Comparison of ENCODE assay signal across 15 cellular contexts in genomic region chr6:88135578-88136114, GRCh38.
A peak's percentile ranks its signal among the peaks of the same experiment; 100 is the strongest.
DNase-seq lines count a peak whose midpoint lies in the region; ATAC-seq and FAIRE-seq lines count a peak whose summit lies in the region.
"Had no signal": no experiment of that assay in that cellular context is flagged by ENCODE, and none has a peak within 500 bp of the region (broad histone marks: within the 10 kb centered on the region; RNA-seq: fewer than 3 reads in every experiment).

No MANE protein-coding gene starts in this region.

- peak overlapping the region; percentile 56 for H3K27ac ChIP-seq in stomach smooth muscle (ENCODE audit: low read length)
- H3K27ac ChIP-seq: neutrophil, uterus had no signal

- peak; percentile 36 for ATAC-seq in stimulated activated naive CD8-positive, alpha-beta T cell treated with anti-CD3 and anti-CD28 coated beads, Interleukin-15, Interleukin-2, amounts not matched to agents 100 U/mL and 50 U/mL, for 24 hours
- ATAC-seq in stimulated activated naive CD8-positive, alpha-beta T cell treated with anti-CD3 and anti-CD28 coated beads, Interleukin-15, amount 100 ng/mL, for 72 hours: no peak
- ATAC-seq in HG02642 (IDR thresholded peaks at IDR 0.05; ENCODE audit: poor library complexity, unreplicated experiment): peak; percentile 76
- peak; percentile 55 for ATAC-seq in HG03457 (IDR thresholded peaks at IDR 0.05; ENCODE audit: unreplicated experiment)

- no peaks in the 10 kb centered on the region for H3K9me3 ChIP-seq in stomach smooth muscle (ENCODE audit: control insufficient read depth in 2 of 2, low read length in 2 of 2)
- H3K9me3 ChIP-seq: neutrophil, uterus had no signal

- H3K27ac Mint-ChIP-seq in stimulated activated naive CD8-positive, alpha-beta T cell treated with anti-CD3 and anti-CD28 coated beads, Interleukin-15, amount 100 ng/mL, for 72 hours: no peak overlapping the region
- H3K27ac Mint-ChIP-seq: immature natural killer cell had no signal

- H3K4me3 Mint-ChIP-seq in stimulated activated naive CD8-positive, alpha-beta T cell treated with anti-CD3 and anti-CD28 coated beads, Interleukin-15, amount 100 ng/mL, for 72 hours: no peak overlapping the region
- H3K4me3 Mint-ChIP-seq: immature natural killer cell had no signal

- no peaks in the 10 kb centered on the region for H3K4me1 Mint-ChIP-seq in stimulated activated naive CD8-positive, alpha-beta T cell treated with anti-CD3 and anti-CD28 coated beads, Interleukin-15, amount 100 ng/mL, for 72 hours
- H3K4me1 Mint-ChIP-seq: immature natural killer cell had no signal

- H3K27me3 Mint-ChIP-seq in stimulated activated naive CD8-positive, alpha-beta T cell treated with anti-CD3 and anti-CD28 coated beads, Interleukin-15, amount 100 ng/mL, for 72 hours: peaks cover 11% of the 10 kb centered on the region

- no peak overlapping the region for H3K4me3 ChIP-seq in stomach smooth muscle (ENCODE audit: low read length in 2 of 2)
- H3K4me3 ChIP-seq: uterus had no signal

- H3K36me3 ChIP-seq in stomach smooth muscle (ENCODE audit: control insufficient read depth in 2 of 2, insufficient read depth in 2 of 2, low read length in 2 of 2): no peaks in the 10 kb centered on the region
- H3K36me3 ChIP-seq: neutrophil, uterus had no signal

- no peak for DNase-seq in stimulated activated naive CD8-positive, alpha-beta T cell treated with anti-CD3 and anti-CD28 coated beads, Interleukin-15, Interleukin-2, amounts not matched to agents 100 U/mL and 50 U/mL, for 24 hours
- no peak for DNase-seq in stimulated activated naive CD8-positive, alpha-beta T cell treated with anti-CD3 and anti-CD28 coated beads, Interleukin-15, amount 100 ng/mL, for 72 hours
- no peak for DNase-seq in NCI-H2196 (lab: John Stamatoyannopoulos, UW; ENCODE audit: unreplicated experiment)
- DNase-seq in NCI-H1436 treated with DMSO at 0.1 percent for 48 hours (lab: John Stamatoyannopoulos, UW): no peak
- DNase-seq in urothelium cell line (ENCODE audit: low spot score): no peak
- DNase-seq: immature natural killer cell; NCI-H1417 treated with DMSO at 0.1 percent for 48 hours; stimulated activated CD4-positive, alpha-beta T cell treated with anti-CD3 and anti-CD28 coated beads, Interleukin-4, amount 100 ng/mL, for 24 hours; uterus had no signal

- H3K27me3 ChIP-seq in stomach smooth muscle (ENCODE audit: control insufficient read depth in 1 of 2, insufficient read depth in 2 of 2, low read length in 2 of 2): no peaks in the 10 kb centered on the region
- H3K27me3 ChIP-seq: uterus had no signal

- H3K9ac ChIP-seq in stomach smooth muscle (ENCODE audit: low read length in 2 of 2): no peak overlapping the region

- H3K4me1 ChIP-seq in stomach smooth muscle (ENCODE audit: control insufficient read depth, insufficient read depth, low read length): peaks cover 11% of the 10 kb centered on the region
- H3K4me1 ChIP-seq: uterus had no signal

- no peaks in the 10 kb centered on the region for H3K9me3 Mint-ChIP-seq in stimulated activated naive CD8-positive, alpha-beta T cell treated with anti-CD3 and anti-CD28 coated beads, Interleukin-15, amount 100 ng/mL, for 72 hours
- H3K9me3 Mint-ChIP-seq: immature natural killer cell had no signal

- FAIRE-seq in urothelium cell line (lab: Jason Lieb, UNC): no peak
- FAIRE-seq: A204.1, endometrium had no signal
